In the genomic region with DNA sequence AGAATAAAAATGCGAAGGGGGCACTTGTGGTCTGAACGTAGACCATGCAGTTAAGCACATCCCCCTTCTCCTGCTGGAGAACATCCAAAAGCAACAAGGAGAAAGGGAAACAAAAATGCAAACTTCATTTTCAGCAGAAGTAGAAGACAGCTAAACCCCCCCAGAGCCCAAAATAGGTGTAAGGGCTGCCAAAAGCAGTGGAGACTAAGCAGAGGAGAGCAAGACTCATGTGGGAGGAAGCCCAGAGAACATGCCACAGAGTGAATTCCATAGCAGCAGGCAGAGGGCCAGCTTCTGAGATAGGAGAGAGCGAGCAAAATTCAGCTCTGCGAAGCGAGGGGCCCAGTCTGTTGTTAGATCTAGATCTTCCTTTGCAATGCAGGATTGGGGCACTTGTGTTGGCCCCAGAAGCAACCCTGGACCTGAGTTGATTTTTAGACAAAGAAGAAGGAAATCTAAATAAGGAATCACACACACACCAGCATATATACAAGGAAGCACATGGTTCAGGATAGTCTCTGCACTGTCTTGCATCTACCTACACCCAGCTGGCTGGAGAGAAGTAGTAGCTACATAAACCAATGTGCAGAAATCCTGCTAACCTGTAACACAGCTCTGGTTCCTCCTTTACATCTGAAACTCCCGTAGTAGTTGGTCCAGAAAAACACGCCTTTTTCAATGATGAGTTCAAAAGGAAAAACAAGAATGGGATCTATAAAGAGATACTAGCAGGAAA, we compare ENCODE assay signal across 10 cellular contexts.
DNase-seq lines count a peak whose midpoint lies in the region; ATAC-seq and TF ChIP-seq lines count a peak whose summit lies in the region.
"Had no signal": no experiment of that assay in that cellular context is flagged by ENCODE, and none has a peak within 500 bp of the region (broad histone marks: within the 10 kb centered on the region; RNA-seq: fewer than 3 reads in every experiment).

No MANE protein-coding gene starts in this region.

- TF ChIP-seq CTCF in cardiac fibroblast (IDR thresholded peaks at IDR 0.05; ENCODE audit: low read depth, low read length) = no peak
- TF ChIP-seq CTCF in RWPE1 (conservative IDR thresholded peaks at IDR 0.05; ENCODE audit: low read depth) = no peak

- DNase-seq in HEK293T (ENCODE audit: extremely low spot score) (peak; percentile 38), cardiac fibroblast (ENCODE audit: low read depth in 2 of 2) (peak; percentile 76 to 95), iris pigment epithelial cell (ENCODE audit: low read depth) (peak; percentile 80), skeletal muscle cell (ENCODE audit: low read depth) (peak; percentile 75), NCI-H146 (lab: John Stamatoyannopoulos, UW) (no peak), SW 1271 (lab: John Stamatoyannopoulos, UW) (no peak), RWPE1 (ENCODE audit: low spot score) (no peak)
- DNase-seq: activated CD8-positive, alpha-beta T cell treated with anti-CD3 and anti-CD28 coated beads for 36 hours; naive thymus-derived CD4-positive, alpha-beta T cell had no signal

- H3K4me3 ChIP-seq in cardiac fibroblast (replicated peaks in 1 of 2; ENCODE audit: low read depth in 2 of 2, low read length in 2 of 2) (no peak overlapping the region), skeletal muscle cell (ENCODE audit: low read depth, low read length) (no peak overlapping the region)

- H3K27ac ChIP-seq in RWPE1 = no peak overlapping the region

- no peak for ATAC-seq in HG03280 (IDR thresholded peaks at IDR 0.05; ENCODE audit: unreplicated experiment)
- ATAC-seq: activated CD8-positive, alpha-beta T cell treated with anti-CD3 and anti-CD28 coated beads for 36 hours; naive thymus-derived CD4-positive, alpha-beta T cell had no signal

- CTCF ChIA-PET in HEK293T (lab: Yijun Ruan, JAX) = no interaction called here
- CTCF ChIA-PET in RWPE1 (lab: Yijun Ruan, JAX) = no interaction called here

- POLR2A ChIA-PET in HEK293T (lab: Yijun Ruan, JAX) = interaction anchor here (0.7 to 0.8 kb wide), 2 partner anchors 11 to 200 kb away, joined by 3 read pairs; a partner anchor contains a TSS
- POLR2A ChIA-PET in RWPE1 (lab: Yijun Ruan, JAX; ENCODE audit: low non-redundant PET) = no interaction called here

TF ChIP-seq in HEK293T, 16 proteins besides CTCF, POLR2A, EP300 and RAD21:
- TF ChIP-seq BHLHE40 (IDR thresholded peaks at IDR 0.05; ENCODE audit: borderline replicate concordance) (no peak), SUZ12 (IDR thresholded peaks at IDR 0.05) (no peak), SP1 (IDR thresholded peaks at IDR 0.05) (no peak), ARNT (IDR thresholded peaks at IDR 0.05) (no peak), NFRKB (IDR thresholded peaks at IDR 0.05) (no peak), TARDBP (IDR thresholded peaks at IDR 0.05) (no peak), HDGF (IDR thresholded peaks at IDR 0.05; ENCODE audit: borderline replicate concordance) (no peak), FOXA1 (IDR thresholded peaks at IDR 0.05) (no peak), FOXM1 (IDR thresholded peaks at IDR 0.05; ENCODE audit: borderline replicate concordance) (no peak), ZNF384 (IDR thresholded peaks at IDR 0.05) (no peak), CTBP1 (IDR thresholded peaks at IDR 0.05; ENCODE audit: borderline replicate concordance) (no peak), LEF1 (IDR thresholded peaks at IDR 0.05; ENCODE audit: borderline replicate concordance) (no peak), ELF4 (IDR thresholded peaks at IDR 0.05) (no peak), FOXK2 (IDR thresholded peaks at IDR 0.05) (no peak)
- TF ChIP-seq, protein P1, sequence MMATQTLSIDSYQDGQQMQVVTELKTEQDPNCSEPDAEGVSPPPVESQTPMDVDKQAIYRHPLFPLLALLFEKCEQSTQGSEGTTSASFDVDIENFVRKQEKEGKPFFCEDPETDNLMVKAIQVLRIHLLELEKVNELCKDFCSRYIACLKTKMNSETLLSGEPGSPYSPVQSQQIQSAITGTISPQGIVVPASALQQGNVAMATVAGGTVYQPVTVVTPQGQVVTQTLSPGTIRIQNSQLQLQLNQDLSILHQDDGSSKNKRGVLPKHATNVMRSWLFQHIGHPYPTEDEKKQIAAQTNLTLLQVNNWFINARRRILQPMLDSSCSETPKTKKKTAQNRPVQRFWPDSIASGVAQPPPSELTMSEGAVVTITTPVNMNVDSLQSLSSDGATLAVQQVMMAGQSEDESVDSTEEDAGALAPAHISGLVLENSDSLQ (IDR thresholded peaks at IDR 0.05) = no peak

Comparison
In these comparisons a context has a peak if more than half of its experiments do, and no peak if none do; other contexts are left out.
1. DNase-seq: peak in HEK293T (single experiment), cardiac fibroblast (2 of 2), iris pigment epithelial cell (single experiment) and skeletal muscle cell (single experiment); none in NCI-H146 (single experiment), SW 1271 (0 of 2) and RWPE1 (single experiment).